Comparison of ENCODE assay signal across 8 cellular contexts in the genomic region with DNA sequence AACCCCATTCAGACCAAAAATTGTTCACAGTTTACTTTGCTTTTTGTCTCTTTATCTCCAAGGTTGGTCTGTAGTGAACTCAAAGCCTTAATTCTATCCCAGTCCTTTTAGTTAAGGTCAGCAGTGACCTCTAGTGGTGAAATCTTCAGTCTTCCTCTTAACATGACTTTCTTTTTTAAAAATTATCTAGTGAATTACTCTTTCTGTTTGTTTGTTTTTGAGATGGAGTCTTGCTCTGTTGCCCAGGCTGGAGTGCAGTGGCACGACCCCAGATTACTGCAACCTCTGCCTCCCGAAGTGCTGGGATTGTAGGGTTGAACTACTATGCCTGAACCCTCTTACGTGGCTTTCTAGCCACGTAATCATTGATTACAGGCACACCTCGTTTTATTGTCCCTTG. TPM values are rescaled to one million over a fixed set of nuclear protein-coding genes. Genes with fewer than 3 reads are reported as not detected.
DNase-seq lines count a peak whose midpoint lies in the region; ATAC-seq, FAIRE-seq and TF ChIP-seq lines count a peak whose summit lies in the region.

No MANE protein-coding gene starts in this region.

- H2AFZ ChIP-seq in K562 (ENCODE audit: low read depth, low read length) (no peak overlapping the region), smooth muscle cell (ENCODE audit: low read depth) (no peak overlapping the region)

- no peaks in the 10 kb centered on the region for H3K9me1 ChIP-seq in K562 (ENCODE audit: control insufficient read depth, insufficient read depth, low read length)

- no peaks in the 10 kb centered on the region; a peak in 1 of 5 replicates for H3K4me1 ChIP-seq in K562 (replicated peaks in 1 of 2; ENCODE audit: control insufficient read depth in 2 of 2, insufficient read depth in 2 of 2, low read length in 2 of 2)
- no peaks in the 10 kb centered on the region for H3K4me1 ChIP-seq in smooth muscle cell (ENCODE audit: low read depth)

- no peak overlapping the region for H3K4me3 Mint-ChIP-seq in immature natural killer cell

- H3K27ac Mint-ChIP-seq in immature natural killer cell = peak overlapping the region in 5 of 6 donors; percentile 6 to 56 (median 37)

- POLR2A ChIA-PET in K562 (lab: Yijun Ruan, JAX) = interaction anchor here (0.6 to 1.5 kb wide), 2 partner anchors 66 to 347 kb away, joined by 4 to 5 read pairs; no protein-coding TSS in a partner anchor

- TF ChIP-seq CTCF in K562 (IDR thresholded peaks at IDR 0.05 in 2 of 3, conservative IDR thresholded peaks at IDR 0.05 in 1 of 3; ENCODE audit: insufficient read depth in 2 of 3, low read depth in 1 of 3, low read length in 3 of 3) (peak; percentile 68 to 95 (median 77); a peak in 5 of 6 replicates), smooth muscle cell (IDR thresholded peaks at IDR 0.05; ENCODE audit: borderline replicate concordance, insufficient read depth, poor library complexity, severe bottlenecking) (peak; percentile 79)

- TF ChIP-seq POLR2A in K562 (conservative IDR thresholded peaks at IDR 0.05) = no peak

- H3K79me2 ChIP-seq in K562 (ENCODE audit: control insufficient read depth, insufficient read depth, low read length) = no peaks in the 10 kb centered on the region
- H3K79me2 ChIP-seq in smooth muscle cell (ENCODE audit: low read depth) = no peaks in the 10 kb centered on the region

- H3K9ac ChIP-seq in K562 (ENCODE audit: insufficient read depth in 1 of 2, low read depth in 2 of 2, low read length in 2 of 2) (no peak overlapping the region), smooth muscle cell (ENCODE audit: low read depth) (no peak overlapping the region)

- BruUV-seq in K562 (replicated peaks; lab: Mats Ljungman, UMichigan) = no TSS peak

- peak; percentile 79 for ATAC-seq in GM19043 (IDR thresholded peaks at IDR 0.05; ENCODE audit: low read depth, unreplicated experiment)
- peak; percentile 94 for ATAC-seq in K562

- peak; percentile 88 for DNase-seq in DMS114 treated with DMSO at 0.1 percent for 48 hours (lab: John Stamatoyannopoulos, UW; ENCODE audit: unreplicated experiment)
- peak; percentile 48 for DNase-seq in HPDE6-E6E7 (ENCODE audit: extremely low spot score)
- peak; percentile 71 for DNase-seq in NCI-H748 treated with DMSO at 0.1 percent for 48 hours (lab: John Stamatoyannopoulos, UW)
- peak; percentile 62 to 91 (median 64) for DNase-seq in K562 (ENCODE audit: extremely low read depth in 1 of 4, low spot score in 3 of 4)
- DNase-seq in immature natural killer cell = peak; percentile 66 to 70 (median 69)
- no peak for DNase-seq in smooth muscle cell (lab: John Stamatoyannopoulos, UW; ENCODE audit: unreplicated experiment)
- no peak for DNase-seq in stimulated activated CD4-positive, alpha-beta T cell treated with anti-CD3 and anti-CD28 coated beads, Interleukin-4, amount 100 ng/mL, for 1 hour

- peak; percentile 91 to 97 for TF ChIP-seq RAD21 in K562 (CRISPR knock-in tag; conservative IDR thresholded peaks at IDR 0.05 in 1 of 2, IDR thresholded peaks at IDR 0.05 in 1 of 2)

- H3K36me3 ChIP-seq in K562 (ENCODE audit: control insufficient read depth, insufficient read depth, low read length) (no peaks in the 10 kb centered on the region), smooth muscle cell (ENCODE audit: low read depth) (no peaks in the 10 kb centered on the region)

- no peaks in the 10 kb centered on the region for H3K9me3 Mint-ChIP-seq in immature natural killer cell

- peaks cover 4 to 5% of the 10 kb centered on the region in 2 experiments; a peak in 2 of 5 replicates for H3K27me3 ChIP-seq in K562 (ENCODE audit: control insufficient read depth in 2 of 2, insufficient read depth in 2 of 2, low read length in 2 of 2)
- H3K27me3 ChIP-seq in smooth muscle cell (ENCODE audit: low read depth) = no peaks in the 10 kb centered on the region

- 19% methylated on average over 5 of the region's 5 CpGs for whole genome bisulfite sequencing in K562 (ENCODE audit: insufficient coverage, low coverage, missing lambda C conversion rate)
- WGBS in smooth muscle cell (ENCODE audit: low lambda C conversion rate) = 54% methylated on average over 5 of the region's 5 CpGs

- FAIRE-seq in K562 (lab: Jason Lieb, UNC) = peak; percentile 91

- in situ Hi-C loops in K562 (cut with MboI) = loop anchor here (5.0 kb wide), 1 partner anchor 170 kb away; no protein-coding TSS in a partner anchor

- no peak overlapping the region for H3K4me3 ChIP-seq in K562
- H3K4me3 ChIP-seq in smooth muscle cell = no peak overlapping the region

- intact Hi-C loops in K562 (cut with micrococcal nuclease) = loop anchor here (1.0 to 10.0 kb wide), 4 partner anchors 63 to 327 kb away; partner anchors contain the start of gene CSGALNACT2

- CTCF ChIA-PET in K562 (lab: Yijun Ruan, JAX; ENCODE audit: low intra/inter-chr PET ratio) = interaction anchor here (0.7 to 1.8 kb wide), 7 partner anchors 62 to 242 kb away, joined by 3 to 32 read pairs (median 5); no protein-coding TSS in a partner anchor

- TF ChIP-seq EP300 in K562 (IDR thresholded peaks at IDR 0.05; ENCODE audit: low read length) = no peak

- H4K20me1 ChIP-seq in K562 (replicated peaks; ENCODE audit: control insufficient read depth, insufficient read depth, low read length) (no peaks in the 10 kb centered on the region), smooth muscle cell (ENCODE audit: low read depth) (no peaks in the 10 kb centered on the region)

- H3K4me2 ChIP-seq in K562 (ENCODE audit: insufficient read depth, low read length) (no peak overlapping the region), smooth muscle cell (no peak overlapping the region)

- H3K36me3 Mint-ChIP-seq in immature natural killer cell = peaks cover 0 to 3% (median 0%) of the 10 kb centered on the region in 3 donors

- no peaks in the 10 kb centered on the region for H3K27me3 Mint-ChIP-seq in immature natural killer cell (ENCODE audit: low read depth in 3 of 3)

- H3K27ac ChIP-seq in K562 (ENCODE audit: extremely low read depth, low read depth, low read length) = no peak overlapping the region
- H3K27ac ChIP-seq in smooth muscle cell (ENCODE audit: low read depth) = no peak overlapping the region

- H3K4me1 Mint-ChIP-seq in immature natural killer cell = peaks cover 8 to 10% of the 10 kb centered on the region in 2 donors

- H3K9me3 ChIP-seq in K562 (replicated peaks; ENCODE audit: control insufficient read depth, insufficient read depth, low read depth, low read length) (no peaks in the 10 kb centered on the region), smooth muscle cell (replicated peaks; ENCODE audit: low read depth) (no peaks in the 10 kb centered on the region)

- H3F3A ChIP-seq in smooth muscle cell (ENCODE audit: low read depth) = no peaks in the 10 kb centered on the region

TF ChIP-seq in K562, 482 proteins besides CTCF, POLR2A, EP300 and RAD21 (continues in another document):
- TF ChIP-seq MAFK (IDR thresholded peaks at IDR 0.05; ENCODE audit: low read length) (0 out of 2 replicates have a peak, but pooled peaks have one; percentile 4), SMAD4 (CRISPR knock-in tag; conservative IDR thresholded peaks at IDR 0.05) (no peak), SMC3 (conservative IDR thresholded peaks at IDR 0.05; ENCODE audit: insufficient read depth, low read depth, low read length) (peak; percentile 78), KDM1A (IDR thresholded peaks at IDR 0.05) (0 out of 4 replicates have a peak, but pooled peaks of 1 of the 2 experiments have one; percentile 23), MAFG (tag; conservative IDR thresholded peaks at IDR 0.05) (peak; percentile 16; the same call in 1 of the 2 replicates), EGR1 (conservative IDR thresholded peaks at IDR 0.05) (no peak)

RNA-seq across cellular contexts. Expression of gene ZNF487, which starts 25.0 kb away (rescaled TPM):
- total RNA-seq in K562 (2011; cell fraction: chromatin; rRNA removed; ENCODE audit: low replicate concordance) = 4.8 and 7.6 TPM in 2 replicates
- total RNA-seq in K562 (2011; cell fraction: nucleolus; rRNA removed) = 4.8 and 5.1 TPM in 2 replicates
- 5.8 and 8.5 TPM in 2 replicates for total RNA-seq in K562 (2011; cell fraction: nucleoplasm; rRNA removed)
- total RNA-seq in K562 (2014; rRNA removed) = 2.7 and 3.2 TPM in 2 replicates
- 4.1 and 4.3 TPM in 2 replicates for total RNA-seq in K562 (2014; rRNA removed; fragmentation: Illumina TruSeq; extraction: Trizol)
- total RNA-seq in K562 (2015; rRNA removed; fragmentation: Illumina TruSeq; extraction: Trizol) = 3.7 and 4.3 TPM in 2 replicates
- total RNA-seq in K562 (2021) = 1.9 and 3.5 TPM in 2 replicates
- 5.5 and 5.9 TPM in 2 replicates for polyA plus RNA-seq in K562 (2011; rRNA removed)
- polyA plus RNA-seq in K562 (2011; cell fraction: cytosol; rRNA removed) = 4.7 and 4.9 TPM in 2 replicates
- polyA plus RNA-seq in K562 (2011; cell fraction: nucleus; rRNA removed) = 2.3 and 3.1 TPM in 2 replicates
- polyA plus RNA-seq in K562 (2012) = 2.6 and 6.6 TPM in 2 replicates
- 4.1 and 4.2 TPM in 2 replicates for polyA plus RNA-seq in K562 (2014; fragmentation: Illumina TruSeq; extraction: Trizol)
- 1 to 10 TPM; 6.1 to 6.5 TPM for polyA plus RNA-seq in K562 (2014; fragmentation: Nextera tagmentation; extraction: Ambion mirVana)
- 3.2 and 3.7 TPM in 2 replicates for polyA plus RNA-seq in K562 (2014; rRNA removed)
- 1.4 and 1.7 TPM in 2 replicates for polyA minus RNA-seq in K562 (2011; rRNA and poly(A)+ RNA removed)
- 1.3 and 1.7 TPM in 2 replicates for polyA minus RNA-seq in K562 (2011; cell fraction: cytosol; rRNA and poly(A)+ RNA removed)
- polyA minus RNA-seq in K562 (2011; cell fraction: nucleus; rRNA and poly(A)+ RNA removed) = 1.3 and 2.7 TPM in 2 replicates
- 10 to 100 TPM in 2 of 3 donors, 1 to 10 TPM in 1; 7.7 to 15.8 (median 13.0) TPM for polyA plus RNA-seq in immature natural killer cell
- 6.4 and 9.6 TPM in 2 replicates for total RNA-seq in smooth muscle cell
- 4.6 and 5.1 TPM in 2 replicates for polyA plus RNA-seq in smooth muscle cell

RNA-seq across cellular contexts. Expression of gene HNRNPF, which starts 53.0 kb away (rescaled TPM):
- total RNA-seq in K562 (2011; cell fraction: chromatin; rRNA removed; ENCODE audit: low replicate concordance) = 85.6 and 109 TPM in 2 replicates
- 72.0 and 75.3 TPM in 2 replicates for total RNA-seq in K562 (2011; cell fraction: nucleolus; rRNA removed)
- total RNA-seq in K562 (2011; cell fraction: nucleoplasm; rRNA removed) = 72.8 and 78.1 TPM in 2 replicates
- total RNA-seq in K562 (2014; rRNA removed) = 475 and 482 TPM in 2 replicates
- total RNA-seq in K562 (2014; rRNA removed; fragmentation: Illumina TruSeq; extraction: Trizol) = 350 and 367 TPM in 2 replicates
- total RNA-seq in K562 (2015; rRNA removed; fragmentation: Illumina TruSeq; extraction: Trizol) = 425 and 438 TPM in 2 replicates
- 436 and 489 TPM in 2 replicates for total RNA-seq in K562 (2021)
- 331 and 341 TPM in 2 replicates for polyA plus RNA-seq in K562 (2011; rRNA removed)
- 281 and 294 TPM in 2 replicates for polyA plus RNA-seq in K562 (2011; cell fraction: cytosol; rRNA removed)
- polyA plus RNA-seq in K562 (2011; cell fraction: nucleus; rRNA removed) = 122 and 160 TPM in 2 replicates
- polyA plus RNA-seq in K562 (2012) = 322 and 499 TPM in 2 replicates
- 450 and 461 TPM in 2 replicates for polyA plus RNA-seq in K562 (2014; fragmentation: Illumina TruSeq; extraction: Trizol)
- 100 to 1,000 TPM; 192 to 289 TPM for polyA plus RNA-seq in K562 (2014; fragmentation: Nextera tagmentation; extraction: Ambion mirVana)
- polyA plus RNA-seq in K562 (2014; rRNA removed) = 390 and 416 TPM in 2 replicates
- 441 and 450 TPM in 2 replicates for polyA minus RNA-seq in K562 (2011; rRNA and poly(A)+ RNA removed)
- 190 and 194 TPM in 2 replicates for polyA minus RNA-seq in K562 (2011; cell fraction: cytosol; rRNA and poly(A)+ RNA removed)
- polyA minus RNA-seq in K562 (2011; cell fraction: nucleus; rRNA and poly(A)+ RNA removed) = 39.4 and 62.3 TPM in 2 replicates
- polyA plus RNA-seq in immature natural killer cell = 100 to 1,000 TPM; 184 to 274 (median 203) TPM
- 112 and 119 TPM in 2 replicates for total RNA-seq in smooth muscle cell
- polyA plus RNA-seq in smooth muscle cell = 71.9 and 83.9 TPM in 2 replicates

Comparison
In these comparisons a context has a peak if more than half of its experiments do, and no peak if none do; other contexts are left out.
1. DNase-seq: peak in DMS114 treated with DMSO at 0.1 percent for 48 hours (single experiment), HPDE6-E6E7 (single experiment), NCI-H748 treated with DMSO at 0.1 percent for 48 hours (single experiment), K562 (4 of 4) and immature natural killer cell (3 of 3); none in smooth muscle cell (single experiment) and stimulated activated CD4-positive, alpha-beta T cell treated with anti-CD3 and anti-CD28 coated beads, Interleukin-4, amount 100 ng/mL, for 1 hour (single experiment).